Comparison of ENCODE assay signal across 1 cellular context in the genomic region with DNA sequence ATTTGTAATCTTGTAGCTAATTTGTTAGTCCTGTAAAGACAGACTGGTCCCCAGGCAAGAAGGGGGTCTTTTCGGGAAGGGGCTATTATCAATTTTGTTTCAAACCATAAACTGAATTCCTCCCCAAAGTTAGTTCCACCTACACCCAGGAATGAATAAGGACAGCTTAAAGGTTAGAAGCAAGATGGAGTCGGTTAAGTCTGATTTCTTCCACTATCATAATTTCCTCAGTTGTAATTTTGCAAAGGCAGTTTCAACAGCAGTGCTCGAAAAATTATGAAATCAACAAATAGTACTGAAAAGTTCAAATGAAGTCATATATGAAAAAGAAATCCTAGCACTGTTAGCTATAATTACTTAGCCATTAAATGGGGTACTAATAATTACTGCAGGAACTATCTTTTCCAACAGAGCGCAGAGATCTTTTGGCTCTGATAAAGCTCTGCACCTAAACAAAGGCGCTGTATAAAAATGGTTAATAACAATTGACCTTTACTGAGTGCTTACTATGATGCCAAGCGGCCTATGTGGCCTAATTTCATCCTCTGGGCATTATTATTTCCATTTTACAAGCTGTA.
TF ChIP-seq lines count a peak whose summit lies in the region.

No MANE protein-coding gene starts in this region.

TF ChIP-seq in HepG2, 621 proteins besides CTCF, POLR2A, EP300 and RAD21:
- TF ChIP-seq PPARG (CRISPR knock-in tag; conservative IDR thresholded peaks at IDR 0.05) (no peak), NFIC (IDR thresholded peaks at IDR 0.05; ENCODE audit: low read length) (peak; percentile 50; the same call in 1 of the 2 replicates), RARG (CRISPR knock-in tag; IDR thresholded peaks at IDR 0.05; ENCODE audit: low read depth) (peak; percentile 14; the same call in 1 of the 2 replicates), NAIF1 (CRISPR knock-in tag; IDR thresholded peaks at IDR 0.05; ENCODE audit: borderline replicate concordance) (0 out of 2 replicates have a peak, but pooled peaks have one; percentile 4), ZNF383 (CRISPR knock-in tag; IDR thresholded peaks at IDR 0.05; ENCODE audit: borderline replicate concordance) (0 out of 2 replicates have a peak, but pooled peaks have one; percentile 3), NCOR1 (IDR thresholded peaks at IDR 0.05; ENCODE audit: borderline replicate concordance, low read length) (no peak), ZNF775 (CRISPR knock-in tag; IDR thresholded peaks at IDR 0.05; ENCODE audit: borderline replicate concordance) (peak; percentile 22; the same call in 1 of the 2 replicates), PRPF4 (IDR thresholded peaks at IDR 0.05; ENCODE audit: low read depth, low read length, poor library complexity, severe bottlenecking) (no peak), MBD4 (IDR thresholded peaks at IDR 0.05; ENCODE audit: borderline replicate concordance, low read length) (0 out of 2 replicates have a peak, but pooled peaks have one; percentile 55), ZNF598 (CRISPR knock-in tag; IDR thresholded peaks at IDR 0.05; ENCODE audit: borderline replicate concordance) (no peak), ZNF652 (CRISPR knock-in tag; IDR thresholded peaks at IDR 0.05; ENCODE audit: borderline replicate concordance, low read depth) (peak; percentile 11; the same call in 1 of the 2 replicates), HDAC6 (IDR thresholded peaks at IDR 0.05; ENCODE audit: low read depth, low read length) (no peak), GFI1 (CRISPR knock-in tag; IDR thresholded peaks at IDR 0.05; ENCODE audit: borderline replicate concordance) (0 out of 2 replicates have a peak, but pooled peaks have one; percentile 17), ZMAT3 (CRISPR knock-in tag; conservative IDR thresholded peaks at IDR 0.05) (peak; percentile 49; the same call in 1 of the 2 replicates), KAT8 (CRISPR knock-in tag; IDR thresholded peaks at IDR 0.05) (no peak), ARNTL (CRISPR knock-in tag; IDR thresholded peaks at IDR 0.05) (no peak), ZEB1 (IDR thresholded peaks at IDR 0.05; ENCODE audit: insufficient replicate concordance, low read depth) (peak; percentile 18), ISL2 (CRISPR knock-in tag; IDR thresholded peaks at IDR 0.05) (0 out of 2 replicates have a peak, but pooled peaks have one; percentile 21), CCAR2 (optimal IDR thresholded peaks at IDR 0.05; ENCODE audit: low read depth, low read length) (no peak), SMYD3 (CRISPR knock-in tag; IDR thresholded peaks at IDR 0.05) (0 out of 2 replicates have a peak, but pooled peaks have one; percentile 37), PAF1 (CRISPR knock-in tag; IDR thresholded peaks at IDR 0.05) (0 out of 2 replicates have a peak, but pooled peaks have one; percentile 12), ESRRA (CRISPR knock-in tag; IDR thresholded peaks at IDR 0.05; ENCODE audit: low read depth) (0 out of 2 replicates have a peak, but pooled peaks have one; percentile 3)
- TF ChIP-seq, protein P1, sequence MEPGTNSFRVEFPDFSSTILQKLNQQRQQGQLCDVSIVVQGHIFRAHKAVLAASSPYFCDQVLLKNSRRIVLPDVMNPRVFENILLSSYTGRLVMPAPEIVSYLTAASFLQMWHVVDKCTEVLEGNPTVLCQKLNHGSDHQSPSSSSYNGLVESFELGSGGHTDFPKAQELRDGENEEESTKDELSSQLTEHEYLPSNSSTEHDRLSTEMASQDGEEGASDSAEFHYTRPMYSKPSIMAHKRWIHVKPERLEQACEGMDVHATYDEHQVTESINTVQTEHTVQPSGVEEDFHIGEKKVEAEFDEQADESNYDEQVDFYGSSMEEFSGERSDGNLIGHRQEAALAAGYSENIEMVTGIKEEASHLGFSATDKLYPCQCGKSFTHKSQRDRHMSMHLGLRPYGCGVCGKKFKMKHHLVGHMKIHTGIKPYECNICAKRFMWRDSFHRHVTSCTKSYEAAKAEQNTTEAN (CRISPR knock-in tag; conservative IDR thresholded peaks at IDR 0.05), result 0 out of 2 replicates have a peak, but pooled peaks have one; percentile 33
- TF ChIP-seq, protein P2, sequence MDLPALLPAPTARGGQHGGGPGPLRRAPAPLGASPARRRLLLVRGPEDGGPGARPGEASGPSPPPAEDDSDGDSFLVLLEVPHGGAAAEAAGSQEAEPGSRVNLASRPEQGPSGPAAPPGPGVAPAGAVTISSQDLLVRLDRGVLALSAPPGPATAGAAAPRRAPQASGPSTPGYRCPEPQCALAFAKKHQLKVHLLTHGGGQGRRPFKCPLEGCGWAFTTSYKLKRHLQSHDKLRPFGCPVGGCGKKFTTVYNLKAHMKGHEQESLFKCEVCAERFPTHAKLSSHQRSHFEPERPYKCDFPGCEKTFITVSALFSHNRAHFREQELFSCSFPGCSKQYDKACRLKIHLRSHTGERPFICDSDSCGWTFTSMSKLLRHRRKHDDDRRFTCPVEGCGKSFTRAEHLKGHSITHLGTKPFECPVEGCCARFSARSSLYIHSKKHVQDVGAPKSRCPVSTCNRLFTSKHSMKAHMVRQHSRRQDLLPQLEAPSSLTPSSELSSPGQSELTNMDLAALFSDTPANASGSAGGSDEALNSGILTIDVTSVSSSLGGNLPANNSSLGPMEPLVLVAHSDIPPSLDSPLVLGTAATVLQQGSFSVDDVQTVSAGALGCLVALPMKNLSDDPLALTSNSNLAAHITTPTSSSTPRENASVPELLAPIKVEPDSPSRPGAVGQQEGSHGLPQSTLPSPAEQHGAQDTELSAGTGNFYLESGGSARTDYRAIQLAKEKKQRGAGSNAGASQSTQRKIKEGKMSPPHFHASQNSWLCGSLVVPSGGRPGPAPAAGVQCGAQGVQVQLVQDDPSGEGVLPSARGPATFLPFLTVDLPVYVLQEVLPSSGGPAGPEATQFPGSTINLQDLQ (CRISPR knock-in tag; IDR thresholded peaks at IDR 0.05), result no peak
- TF ChIP-seq, protein P3, sequence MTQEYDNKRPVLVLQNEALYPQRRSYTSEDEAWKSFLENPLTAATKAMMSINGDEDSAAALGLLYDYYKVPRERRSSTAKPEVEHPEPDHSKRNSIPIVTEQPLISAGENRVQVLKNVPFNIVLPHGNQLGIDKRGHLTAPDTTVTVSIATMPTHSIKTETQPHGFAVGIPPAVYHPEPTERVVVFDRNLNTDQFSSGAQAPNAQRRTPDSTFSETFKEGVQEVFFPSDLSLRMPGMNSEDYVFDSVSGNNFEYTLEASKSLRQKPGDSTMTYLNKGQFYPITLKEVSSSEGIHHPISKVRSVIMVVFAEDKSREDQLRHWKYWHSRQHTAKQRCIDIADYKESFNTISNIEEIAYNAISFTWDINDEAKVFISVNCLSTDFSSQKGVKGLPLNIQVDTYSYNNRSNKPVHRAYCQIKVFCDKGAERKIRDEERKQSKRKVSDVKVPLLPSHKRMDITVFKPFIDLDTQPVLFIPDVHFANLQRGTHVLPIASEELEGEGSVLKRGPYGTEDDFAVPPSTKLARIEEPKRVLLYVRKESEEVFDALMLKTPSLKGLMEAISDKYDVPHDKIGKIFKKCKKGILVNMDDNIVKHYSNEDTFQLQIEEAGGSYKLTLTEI (CRISPR knock-in tag; conservative IDR thresholded peaks at IDR 0.05), result no peak
- TF ChIP-seq, protein P4, sequence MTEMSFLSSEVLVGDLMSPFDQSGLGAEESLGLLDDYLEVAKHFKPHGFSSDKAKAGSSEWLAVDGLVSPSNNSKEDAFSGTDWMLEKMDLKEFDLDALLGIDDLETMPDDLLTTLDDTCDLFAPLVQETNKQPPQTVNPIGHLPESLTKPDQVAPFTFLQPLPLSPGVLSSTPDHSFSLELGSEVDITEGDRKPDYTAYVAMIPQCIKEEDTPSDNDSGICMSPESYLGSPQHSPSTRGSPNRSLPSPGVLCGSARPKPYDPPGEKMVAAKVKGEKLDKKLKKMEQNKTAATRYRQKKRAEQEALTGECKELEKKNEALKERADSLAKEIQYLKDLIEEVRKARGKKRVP (CRISPR knock-in tag; IDR thresholded peaks at IDR 0.05), result peak in 1 of 2 experiments; percentile 68; a peak in 1 of 4 replicates
